ENCODE assay signal across 16 cellular contexts in genomic region chr14:100267990-100268389, GRCh38. TPM values are rescaled to one million over a fixed set of nuclear protein-coding genes. Genes with fewer than 3 reads are reported as not detected.
DNase-seq lines count a peak whose midpoint lies in the region; ATAC-seq and TF ChIP-seq lines count a peak whose summit lies in the region.
"Had no signal": no experiment of that assay in that cellular context is flagged by ENCODE, and none has a peak within 500 bp of the region (broad histone marks: within the 10 kb centered on the region; RNA-seq: fewer than 3 reads in every experiment).

No MANE protein-coding gene starts in this region.

- no peak for DNase-seq in CD4-positive, alpha-beta T cell
- DNase-seq in WTC11 (ENCODE audit: low spot score) (no peak), right lobe of liver (no peak), KBM-7 (no peak), activated gamma-delta T cell (lab: John Stamatoyannopoulos, UW) (no peak), mammary epithelial cell (no peak)
- DNase-seq: COR-L47, MG63, NCI-H1092 treated with DMSO at 0.1 percent for 48 hours, NCI-H1694, PC-3 had no signal

- H3K27me3 ChIP-seq in ACC112 (ENCODE audit: insufficient read depth, low read length) (no peaks in the 10 kb centered on the region), right lobe of liver (no peaks in the 10 kb centered on the region), mammary epithelial cell (ENCODE audit: insufficient read depth, low read length) (no peaks in the 10 kb centered on the region)
- H3K27me3 ChIP-seq in CD4-positive, alpha-beta T cell (ENCODE audit: control insufficient read depth, insufficient read depth, low read length) = no peaks in the 10 kb centered on the region
- H3K27me3 ChIP-seq: BLaER1, MG63, SJSA1 had no signal

- H3K9me3 ChIP-seq in CD4-positive, alpha-beta T cell (ENCODE audit: control insufficient read depth, low read length) = no peaks in the 10 kb centered on the region
- H3K9me3 ChIP-seq in right lobe of liver (no peaks in the 10 kb centered on the region), mammary epithelial cell (replicated peaks; ENCODE audit: insufficient read depth, low read length) (no peaks in the 10 kb centered on the region)
- H3K9me3 ChIP-seq: BLaER1, MG63, SJSA1 had no signal

- H2AFZ ChIP-seq in ACC112 (ENCODE audit: low read length, unreplicated experiment) (no peak overlapping the region), mammary epithelial cell (ENCODE audit: low read depth, low read length) (no peak overlapping the region)

- H3K4me3 ChIP-seq in ACC112 (ENCODE audit: low read depth, low read length) (no peak overlapping the region), right lobe of liver (no peak overlapping the region), mammary epithelial cell (replicated peaks in 1 of 3; ENCODE audit: insufficient read depth in 1 of 3, low read depth in 2 of 3, low read length in 3 of 3) (no peak overlapping the region)
- H3K4me3 ChIP-seq: BLaER1, MG63, SJSA1 had no signal

- no peak overlapping the region for H3K4me3 Mint-ChIP-seq in CD4-positive, alpha-beta T cell
- H3K4me3 Mint-ChIP-seq in WTC11 = no peak overlapping the region

- TF ChIP-seq POLR2A in right lobe of liver (IDR thresholded peaks at IDR 0.05) = no peak

- intact Hi-C loops in CD4-positive, alpha-beta T cell (cut with DNase I, micrococcal nuclease) = no loop called here
- intact Hi-C loops in right lobe of liver (cut with DNase I) (no loop called here), mammary epithelial cell (cut with micrococcal nuclease) (no loop called here)

- no peaks in the 10 kb centered on the region for H3K27me3 Mint-ChIP-seq in CD4-positive, alpha-beta T cell
- no peaks in the 10 kb centered on the region for H3K27me3 Mint-ChIP-seq in WTC11 (ENCODE audit: low read depth)

- 46% methylated on average over 3 of the region's 7 CpGs for WGBS in right lobe of liver (ENCODE audit: insufficient coverage, low coverage, low lambda C conversion rate, missing lambda C conversion rate)
- WGBS in mammary epithelial cell (ENCODE audit: low coverage, missing lambda C conversion rate) = 96% methylated on average over 7 of the region's 7 CpGs

- H3K36me3 ChIP-seq in ACC112 (ENCODE audit: insufficient read depth, low read length) (peaks cover 7% of the 10 kb centered on the region; the same call in 1 of the 2 replicates), right lobe of liver (peaks cover 0 to 20% (median 3%) of the 10 kb centered on the region in 4 donors), mammary epithelial cell (ENCODE audit: insufficient read depth, low read length) (peaks cover 7% of the 10 kb centered on the region)

- H3K27ac ChIP-seq in ACC112 (ENCODE audit: low read depth, low read length) (peak overlapping the region; percentile 55), right lobe of liver (peak overlapping the region in 1 of 3 donors; percentile 30), mammary epithelial cell (ENCODE audit: insufficient read depth, low read depth, low read length) (no peak overlapping the region)
- H3K27ac ChIP-seq in CD4-positive, alpha-beta T cell (ENCODE audit: low read depth, low read length) = no peak overlapping the region
- H3K27ac ChIP-seq: BLaER1, SJSA1 had no signal

- dilution Hi-C loops in mammary epithelial cell (cut with HindIII; ENCODE audit: low sequenced_read_pairs) = no loop called here

- no TSS peak for BruUV-seq in mammary epithelial cell (replicated peaks; lab: Mats Ljungman, UMichigan)

- POLR2A ChIA-PET in CD4-positive, alpha-beta T cell (lab: Charles Lee) = no interaction called here
- POLR2A ChIA-PET in WTC11 (lab: Charles Lee) = interaction anchor here (0.8 kb wide), 1 partner anchor 110 kb away, joined by 3 read pairs; no protein-coding TSS in a partner anchor

- CTCF ChIA-PET in CD4-positive, alpha-beta T cell (lab: Charles Lee) = interaction anchor here (1.6 kb wide), 1 partner anchor 14 kb away, joined by 3 read pairs; no protein-coding TSS in a partner anchor
- CTCF ChIA-PET in WTC11 (lab: Charles Lee) = interaction anchor here (1.3 kb wide), 1 partner anchor 75 kb away, joined by 3 read pairs; no protein-coding TSS in a partner anchor
- CTCF ChIA-PET in mammary epithelial cell (lab: Charles Lee; ENCODE audit: low non-redundant PET) = no interaction called here

- H3K79me2 ChIP-seq in ACC112 (ENCODE audit: control insufficient read depth, insufficient read depth, low read length, unreplicated experiment) (peaks cover 76% of the 10 kb centered on the region), mammary epithelial cell (ENCODE audit: insufficient read depth, low read length) (peaks cover 88% of the 10 kb centered on the region)

- H3K4me1 ChIP-seq in ACC112 (ENCODE audit: control insufficient read depth, insufficient read depth, low read length, unreplicated experiment) = peaks cover 10% of the 10 kb centered on the region
- H3K4me1 ChIP-seq in right lobe of liver = peaks cover 0 to 47% (median 18%) of the 10 kb centered on the region in 4 donors
- H3K4me1 ChIP-seq in mammary epithelial cell (ENCODE audit: insufficient read depth, low read length) = peaks cover 7% of the 10 kb centered on the region

- ATAC-seq in CD4-positive, alpha-beta T cell (ENCODE audit: poor library complexity) = no peak
- no peak for ATAC-seq in WTC11
- ATAC-seq in right lobe of liver = peak; percentile 12 to 54 (median 43)
- ATAC-seq in HG03469 (IDR thresholded peaks at IDR 0.05; ENCODE audit: unreplicated experiment) = no peak
- ATAC-seq: PC-3 had no signal

- H3K36me3 Mint-ChIP-seq in CD4-positive, alpha-beta T cell (ENCODE audit: low read depth) = peaks cover 61% of the 10 kb centered on the region
- H3K36me3 Mint-ChIP-seq in WTC11 = peaks cover 19% of the 10 kb centered on the region

- TF ChIP-seq CTCF in CD4-positive, alpha-beta T cell (IDR thresholded peaks at IDR 0.05) = no peak
- TF ChIP-seq CTCF in WTC11 (IDR thresholded peaks at IDR 0.05) (no peak), right lobe of liver (IDR thresholded peaks at IDR 0.05) (no peak), mammary epithelial cell (conservative IDR thresholded peaks at IDR 0.05 in 1 of 2, IDR thresholded peaks at IDR 0.05 in 1 of 2; ENCODE audit: extremely low read depth in 1 of 2, insufficient read depth in 1 of 2, low read depth in 1 of 2, low read length in 2 of 2) (no peak)

- peak overlapping the region; percentile 11 for H3K27ac Mint-ChIP-seq in CD4-positive, alpha-beta T cell
- H3K27ac Mint-ChIP-seq in WTC11 = peak overlapping the region; percentile 34; the same call in 1 of the 2 replicates

- no peak overlapping the region for H3K4me2 ChIP-seq in mammary epithelial cell (ENCODE audit: insufficient read depth, low read depth, low read length)
- H3K4me2 ChIP-seq: BLaER1 had no signal

- no peak overlapping the region for H3K9ac ChIP-seq in mammary epithelial cell (ENCODE audit: insufficient read depth, low read length)
- H3K9ac ChIP-seq: BLaER1 had no signal

- in situ Hi-C loops in KBM-7 (cut with MboI; ENCODE audit: low pct_unique_long_range_greater_than_20kb, low sequenced_read_pairs) = no loop called here
- in situ Hi-C loops in mammary epithelial cell (cut with MboI; ENCODE audit: low sequenced_read_pairs in 2 of 2) = no loop called here

- peaks cover 77% of the 10 kb centered on the region for H3K4me1 Mint-ChIP-seq in CD4-positive, alpha-beta T cell (ENCODE audit: low read depth)
- peaks cover 39% of the 10 kb centered on the region for H3K4me1 Mint-ChIP-seq in WTC11

- no peaks in the 10 kb centered on the region for H3K9me3 Mint-ChIP-seq in CD4-positive, alpha-beta T cell
- H3K9me3 Mint-ChIP-seq in WTC11 = no peaks in the 10 kb centered on the region

- no peaks in the 10 kb centered on the region for H4K20me1 ChIP-seq in mammary epithelial cell (ENCODE audit: insufficient read depth, low read length)

TF ChIP-seq in WTC11, 78 proteins besides CTCF, POLR2A, EP300 and RAD21 (continues in another document):
- TF ChIP-seq TP53 (CRISPR knock-in tag; IDR thresholded peaks at IDR 0.05) (no peak), ATF1 (CRISPR knock-in tag; IDR thresholded peaks at IDR 0.05) (no peak), NFATC4 (CRISPR knock-in tag; IDR thresholded peaks at IDR 0.05) (no peak), EMX1 (CRISPR knock-in tag; IDR thresholded peaks at IDR 0.05) (no peak), TCF7 (CRISPR knock-in tag; IDR thresholded peaks at IDR 0.05; ENCODE audit: low read depth) (no peak)
- TF ChIP-seq, protein P1, sequence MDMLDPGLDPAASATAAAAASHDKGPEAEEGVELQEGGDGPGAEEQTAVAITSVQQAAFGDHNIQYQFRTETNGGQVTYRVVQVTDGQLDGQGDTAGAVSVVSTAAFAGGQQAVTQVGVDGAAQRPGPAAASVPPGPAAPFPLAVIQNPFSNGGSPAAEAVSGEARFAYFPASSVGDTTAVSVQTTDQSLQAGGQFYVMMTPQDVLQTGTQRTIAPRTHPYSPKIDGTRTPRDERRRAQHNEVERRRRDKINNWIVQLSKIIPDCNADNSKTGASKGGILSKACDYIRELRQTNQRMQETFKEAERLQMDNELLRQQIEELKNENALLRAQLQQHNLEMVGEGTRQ (CRISPR knock-in tag; IDR thresholded peaks at IDR 0.05) = no peak
- TF ChIP-seq, protein P2, sequence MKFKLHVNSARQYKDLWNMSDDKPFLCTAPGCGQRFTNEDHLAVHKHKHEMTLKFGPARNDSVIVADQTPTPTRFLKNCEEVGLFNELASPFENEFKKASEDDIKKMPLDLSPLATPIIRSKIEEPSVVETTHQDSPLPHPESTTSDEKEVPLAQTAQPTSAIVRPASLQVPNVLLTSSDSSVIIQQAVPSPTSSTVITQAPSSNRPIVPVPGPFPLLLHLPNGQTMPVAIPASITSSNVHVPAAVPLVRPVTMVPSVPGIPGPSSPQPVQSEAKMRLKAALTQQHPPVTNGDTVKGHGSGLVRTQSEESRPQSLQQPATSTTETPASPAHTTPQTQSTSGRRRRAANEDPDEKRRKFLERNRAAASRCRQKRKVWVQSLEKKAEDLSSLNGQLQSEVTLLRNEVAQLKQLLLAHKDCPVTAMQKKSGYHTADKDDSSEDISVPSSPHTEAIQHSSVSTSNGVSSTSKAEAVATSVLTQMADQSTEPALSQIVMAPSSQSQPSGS (CRISPR knock-in tag; IDR thresholded peaks at IDR 0.05; ENCODE audit: borderline replicate concordance, low read depth) = no peak

RNA-seq across cellular contexts. Expression of gene YY1, which starts 29.0 kb away (rescaled TPM):
- 10 to 100 TPM; 68.9 to 70.4 TPM for total RNA-seq in CD4-positive, alpha-beta T cell
- total RNA-seq in WTC11 (2021) = 78.8 to 83.1 TPM (median 81.9 TPM) in 3 replicates
- 10 to 100 TPM; 24.4 to 52.5 (median 36.1) TPM for total RNA-seq in right lobe of liver
- total RNA-seq in mammary epithelial cell = 10 to 100 TPM; 42.3 to 67.0 TPM
- polyA plus RNA-seq in mammary epithelial cell = 30.3 TPM
- 33.8 TPM for polyA minus RNA-seq in mammary epithelial cell

RNA-seq across cellular contexts. Expression of gene SLC25A29, which starts 38.3 kb away (rescaled TPM):
- total RNA-seq in CD4-positive, alpha-beta T cell = 1 to 10 TPM; 2.5 TPM
- total RNA-seq in WTC11 (2021) (179 to 185 TPM (median 181 TPM) in 3 replicates), right lobe of liver (10 to 100 TPM; 14.1 to 30.3 (median 18.2) TPM), mammary epithelial cell (10 to 100 TPM in 1 of 2 donors, 1 to 10 TPM in 1; 8.0 to 29.7 TPM)
- polyA plus RNA-seq in mammary epithelial cell = 11.6 TPM
- polyA minus RNA-seq in mammary epithelial cell = 5.9 TPM

RNA-seq across cellular contexts. Expression of gene SLC25A47, which starts 55.1 kb away (rescaled TPM):
- not detected for total RNA-seq in CD4-positive, alpha-beta T cell
- total RNA-seq in WTC11 (2021) = not detected in 3 replicates
- total RNA-seq in right lobe of liver = 100 to 1,000 TPM in 4 of 6 experiments, 10 to 100 TPM in 2; 74.8 to 378 (median 229) TPM
- not detected for total RNA-seq in mammary epithelial cell
- polyA plus RNA-seq in mammary epithelial cell = not detected
- not detected for polyA minus RNA-seq in mammary epithelial cell
- total RNA-seq: SJSA1 had no signal
- polyA plus RNA-seq: AG04450 had no signal

Comparison
In these comparisons a context has a peak if more than half of its experiments do, and no peak if none do; other contexts are left out.
1. ATAC-seq: peak in right lobe of liver (4 of 4); none in CD4-positive, alpha-beta T cell (single experiment), WTC11 (single experiment) and HG03469 (single experiment).
2. RNA of gene SLC25A47, which starts 55.1 kb away (total RNA-seq): 74.8 to 378 TPM in right lobe of liver; not detected in CD4-positive, alpha-beta T cell, not detected in WTC11 and not detected in mammary epithelial cell; every median in the first group is over 10 times any median in the second.